ENCODE assay signal across 1 cellular context in genomic region chr3:53844262-53845102, GRCh38.
A peak's percentile ranks its signal among the peaks of the same experiment; 100 is the strongest.
TF ChIP-seq lines count a peak whose summit lies in the region.

No MANE protein-coding gene starts in this region.

TF ChIP-seq in HepG2, 621 proteins besides CTCF, POLR2A, EP300 and RAD21 (continued from another document and continues in another):
- TF ChIP-seq ZNF512B (CRISPR knock-in tag; IDR thresholded peaks at IDR 0.05; ENCODE audit: borderline replicate concordance) (0 out of 2 replicates have a peak, but pooled peaks have one; percentile 25), ZNF710 (CRISPR knock-in tag; IDR thresholded peaks at IDR 0.05; ENCODE audit: borderline replicate concordance) (peak; percentile 78), ZNF749 (CRISPR knock-in tag; IDR thresholded peaks at IDR 0.05; ENCODE audit: borderline replicate concordance) (peak; percentile 78), DR1 (CRISPR knock-in tag; IDR thresholded peaks at IDR 0.05) (peak; percentile 68), POLR2AphosphoS5 (IDR thresholded peaks at IDR 0.05; ENCODE audit: low read depth, low read length) (peak; percentile 40; the same call in 1 of the 2 replicates), PHF21A (CRISPR knock-in tag; IDR thresholded peaks at IDR 0.05) (peak; percentile 86), TSC22D2 (CRISPR knock-in tag; IDR thresholded peaks at IDR 0.05; ENCODE audit: borderline replicate concordance) (no peak), ZNF496 (CRISPR knock-in tag; IDR thresholded peaks at IDR 0.05; ENCODE audit: insufficient replicate concordance) (no peak), ZNF333 (CRISPR knock-in tag; IDR thresholded peaks at IDR 0.05; ENCODE audit: borderline replicate concordance) (no peak), ETS1 (CRISPR knock-in tag; IDR thresholded peaks at IDR 0.05) (no peak), THAP9 (CRISPR knock-in tag; IDR thresholded peaks at IDR 0.05; ENCODE audit: borderline replicate concordance) (no peak), ZNF180 (CRISPR knock-in tag; IDR thresholded peaks at IDR 0.05; ENCODE audit: borderline replicate concordance, low read depth) (no peak), ZNF17 (CRISPR knock-in tag; IDR thresholded peaks at IDR 0.05) (no peak), PAWR (CRISPR knock-in tag; IDR thresholded peaks at IDR 0.05; ENCODE audit: borderline replicate concordance) (no peak), RNF219 (CRISPR knock-in tag; IDR thresholded peaks at IDR 0.05) (no peak), ZNF20 (CRISPR knock-in tag; IDR thresholded peaks at IDR 0.05) (peak; percentile 47; the same call in 1 of the 2 replicates), CBX1 (IDR thresholded peaks at IDR 0.05; ENCODE audit: low read depth) (no peak), ZNF552 (CRISPR knock-in tag; IDR thresholded peaks at IDR 0.05; ENCODE audit: borderline replicate concordance) (0 out of 2 replicates have a peak, but pooled peaks have one; percentile 44), HOXA9 (CRISPR knock-in tag; IDR thresholded peaks at IDR 0.05; ENCODE audit: borderline replicate concordance) (no peak), HDAC6 (IDR thresholded peaks at IDR 0.05; ENCODE audit: low read depth, low read length) (no peak), SYNCRIP (IDR thresholded peaks at IDR 0.05; ENCODE audit: insufficient read depth, low read depth, low read length) (no peak), KAT8 (CRISPR knock-in tag; IDR thresholded peaks at IDR 0.05) (peak; percentile 33; the same call in 1 of the 2 replicates), MXD3 (CRISPR knock-in tag; IDR thresholded peaks at IDR 0.05) (0 out of 2 replicates have a peak, but pooled peaks have one; percentile 24), ATAD3A (CRISPR knock-in tag; IDR thresholded peaks at IDR 0.05) (no peak), NR3C1 (CRISPR knock-in tag; IDR thresholded peaks at IDR 0.05) (no peak), ZNF263 (CRISPR knock-in tag; IDR thresholded peaks at IDR 0.05) (peak; percentile 72), ZNF607 (CRISPR knock-in tag; IDR thresholded peaks at IDR 0.05; ENCODE audit: borderline replicate concordance) (no peak), ZNF609 (CRISPR knock-in tag; IDR thresholded peaks at IDR 0.05; ENCODE audit: borderline replicate concordance) (0 out of 2 replicates have a peak, but pooled peaks have one; percentile 65), SMAD9 (CRISPR knock-in tag; IDR thresholded peaks at IDR 0.05) (no peak), SRF (IDR thresholded peaks at IDR 0.05; ENCODE audit: low read depth, low read length) (no peak), ZNF276 (CRISPR knock-in tag; IDR thresholded peaks at IDR 0.05; ENCODE audit: low read depth) (0 out of 2 replicates have a peak, but pooled peaks have one; percentile 22), ZBTB44 (CRISPR knock-in tag; IDR thresholded peaks at IDR 0.05) (no peak; the same call in 1 of the 2 replicates), ZBTB21 (CRISPR knock-in tag; IDR thresholded peaks at IDR 0.05) (peak; percentile 53; the same call in 1 of the 2 replicates), TBL1XR1 (IDR thresholded peaks at IDR 0.05; ENCODE audit: borderline replicate concordance, low read length, partially characterized antibody) (no peak), MATR3 (CRISPR knock-in tag; IDR thresholded peaks at IDR 0.05) (no peak), ZNF138 (CRISPR knock-in tag; IDR thresholded peaks at IDR 0.05; ENCODE audit: low read depth) (no peak), ZNF678 (CRISPR knock-in tag; IDR thresholded peaks at IDR 0.05) (no peak), RFX1 (IDR thresholded peaks at IDR 0.05) (no peak), JUN (CRISPR knock-in tag; IDR thresholded peaks at IDR 0.05) (0 out of 2 replicates have a peak, but pooled peaks have one; percentile 24), ARNT2 (CRISPR knock-in tag; IDR thresholded peaks at IDR 0.05; ENCODE audit: low read depth) (peak; percentile 32; the same call in 1 of the 2 replicates), HOXA5 (CRISPR knock-in tag; IDR thresholded peaks at IDR 0.05) (no peak; the same call in 1 of the 2 replicates), GFI1 (CRISPR knock-in tag; IDR thresholded peaks at IDR 0.05; ENCODE audit: borderline replicate concordance) (no peak), NCOA5 (CRISPR knock-in tag; IDR thresholded peaks at IDR 0.05) (peak; percentile 12; the same call in 1 of the 2 replicates)
